Comparison of ENCODE assay signal across 9 cellular contexts in genomic region chr14:64702493-64703392, GRCh38. TPM values are rescaled to one million over a fixed set of nuclear protein-coding genes. Genes with fewer than 3 reads are reported as not detected.
DNase-seq lines count a peak whose midpoint lies in the region; ATAC-seq, FAIRE-seq and TF ChIP-seq lines count a peak whose summit lies in the region.
"Had no signal": no experiment of that assay in that cellular context is flagged by ENCODE, and none has a peak within 500 bp of the region (broad histone marks: within the 10 kb centered on the region; RNA-seq: fewer than 3 reads in every experiment).

No MANE protein-coding gene starts in this region.

- H3K27ac Mint-ChIP-seq in activated CD8-positive, alpha-beta T cell treated with anti-CD3 and anti-CD28 coated beads for 36 hours, result no peak overlapping the region
- H3K27ac Mint-ChIP-seq: activated B cell treated with CpG ODN at 0.5 μM for 24 hours had no signal

- H4K20me1 ChIP-seq in keratinocyte (ENCODE audit: control insufficient read depth, extremely low read depth, insufficient read depth, low read length), result peaks cover 9% of the 10 kb centered on the region

- H3K27me3 Mint-ChIP-seq in activated T-cell treated with anti-CD3 and anti-CD28 coated beads, Interleukin-2, amount 50 U/mL, for 4 hours (ENCODE audit: low read depth), result peaks cover 27% of the 10 kb centered on the region
- H3K27me3 Mint-ChIP-seq in activated CD8-positive, alpha-beta T cell treated with anti-CD3 and anti-CD28 coated beads for 36 hours, result peaks cover 69% of the 10 kb centered on the region

- CTCF ChIA-PET in activated CD8-positive, alpha-beta T cell treated with anti-CD3 and anti-CD28 coated beads for 36 hours (lab: Charles Lee), result no interaction called here

- peak overlapping the region; percentile 12 for H2AFZ ChIP-seq in keratinocyte (ENCODE audit: control insufficient read depth, low read length)

- in situ Hi-C loops in brain microvascular endothelial cell (cut with HindIII; ENCODE audit: low pct_ligation_motif_present, low sequenced_read_pairs), result no loop called here

- no peak for TF ChIP-seq CTCF in activated CD8-positive, alpha-beta T cell treated with anti-CD3 and anti-CD28 coated beads for 36 hours (IDR thresholded peaks at IDR 0.05)
- TF ChIP-seq CTCF in keratinocyte (optimal IDR thresholded peaks at IDR 0.05 in 1 of 3, IDR thresholded peaks at IDR 0.05 in 1 of 3, conservative IDR thresholded peaks at IDR 0.05 in 1 of 3; ENCODE audit: extremely low read depth in 1 of 3, insufficient read depth in 2 of 3, low read length in 3 of 3) (no peak), tibial artery (IDR thresholded peaks at IDR 0.05) (no peak), brain microvascular endothelial cell (IDR thresholded peaks at IDR 0.05; ENCODE audit: low read depth, low read length, missing control alignments) (no peak)

- intact Hi-C loops in activated CD8-positive, alpha-beta T cell treated with anti-CD3 and anti-CD28 coated beads for 36 hours (cut with micrococcal nuclease), result no loop called here
- intact Hi-C loops in tibial artery (cut with DNase I; ENCODE audit: low total_unique reads), result no loop called here

- no peak for DNase-seq in activated T-cell treated with anti-CD3 and anti-CD28 coated beads, Interleukin-2, amount 50 U/mL, for 4 hours
- DNase-seq in activated T-cell treated with anti-CD3 and anti-CD28 coated beads, Interleukin-2, amount 50 U/mL, for 1 hour, result no peak
- no peak for DNase-seq in activated CD8-positive, alpha-beta T cell treated with anti-CD3 and anti-CD28 coated beads for 36 hours
- DNase-seq in keratinocyte (ENCODE audit: low read depth, low spot score) (peak; percentile 80), tibial artery (peak; percentile 19 to 71), NOMO-1 treated with DMSO at 0.1 percent for 48 hours (lab: John Stamatoyannopoulos, UW; ENCODE audit: unreplicated experiment) (no peak), NOMO-1 treated with dmso at 0.1 percent for 144 hours (lab: John Stamatoyannopoulos, UW; ENCODE audit: unreplicated experiment) (no peak), brain microvascular endothelial cell (no peak)
- DNase-seq: activated B cell treated with CpG ODN at 0.5 μM for 24 hours had no signal

- POLR2A ChIA-PET in activated CD8-positive, alpha-beta T cell treated with anti-CD3 and anti-CD28 coated beads for 36 hours (lab: Charles Lee), result interaction anchor here (0.7 to 0.8 kb wide), 2 partner anchors 195 to 806 kb away, joined by 3 read pairs; no protein-coding TSS in a partner anchor

- no peaks in the 10 kb centered on the region for H3K27me3 ChIP-seq in keratinocyte (ENCODE audit: control insufficient read depth, extremely low read depth, insufficient read depth, low read length)
- H3K27me3 ChIP-seq in tibial artery, result no peaks in the 10 kb centered on the region
- H3K27me3 ChIP-seq in brain microvascular endothelial cell (replicated peaks), result no peaks in the 10 kb centered on the region

- H3K36me3 ChIP-seq in keratinocyte (ENCODE audit: control insufficient read depth in 2 of 2, extremely low read depth in 1 of 2, insufficient read depth in 2 of 2, low read length in 2 of 2) (peaks cover 3 to 4% of the 10 kb centered on the region in 2 experiments), tibial artery (no peaks in the 10 kb centered on the region), brain microvascular endothelial cell (replicated peaks) (no peaks in the 10 kb centered on the region)

- H3K4me1 ChIP-seq in keratinocyte (ENCODE audit: control insufficient read depth, extremely low read depth, insufficient read depth, low read length) (peaks cover 52% of the 10 kb centered on the region), tibial artery (peaks cover 0 to 49% (median 23%) of the 10 kb centered on the region in 4 donors)

- no peaks in the 10 kb centered on the region for H3K9me3 Mint-ChIP-seq in activated T-cell treated with anti-CD3 and anti-CD28 coated beads, Interleukin-2, amount 50 U/mL, for 4 hours
- no peaks in the 10 kb centered on the region for H3K9me3 Mint-ChIP-seq in activated CD8-positive, alpha-beta T cell treated with anti-CD3 and anti-CD28 coated beads for 36 hours
- H3K9me3 Mint-ChIP-seq: activated B cell treated with CpG ODN at 0.5 μM for 24 hours had no signal

- no peak for ATAC-seq in activated T-cell treated with anti-CD3 and anti-CD28 coated beads, Interleukin-2, amount 50 U/mL, for 4 hours
- peak; percentile 10 for ATAC-seq in activated CD8-positive, alpha-beta T cell treated with anti-CD3 and anti-CD28 coated beads for 36 hours

- H3K4me1 Mint-ChIP-seq in activated T-cell treated with anti-CD3 and anti-CD28 coated beads, Interleukin-2, amount 50 U/mL, for 4 hours (ENCODE audit: low read depth), result peaks cover 53% of the 10 kb centered on the region
- peaks cover 22% of the 10 kb centered on the region for H3K4me1 Mint-ChIP-seq in activated CD8-positive, alpha-beta T cell treated with anti-CD3 and anti-CD28 coated beads for 36 hours (ENCODE audit: low read depth)

- H3K4me2 ChIP-seq in keratinocyte (ENCODE audit: control insufficient read depth, extremely low read depth, insufficient read depth, low read depth, low read length), result peak overlapping the region; percentile 81

- no peaks in the 10 kb centered on the region for H3K36me3 Mint-ChIP-seq in activated T-cell treated with anti-CD3 and anti-CD28 coated beads, Interleukin-2, amount 50 U/mL, for 4 hours (ENCODE audit: insufficient read depth)
- H3K36me3 Mint-ChIP-seq in activated CD8-positive, alpha-beta T cell treated with anti-CD3 and anti-CD28 coated beads for 36 hours (ENCODE audit: low read depth), result no peaks in the 10 kb centered on the region

- no peaks in the 10 kb centered on the region for H3K9me3 ChIP-seq in keratinocyte (ENCODE audit: control insufficient read depth, low read depth, low read length)
- H3K9me3 ChIP-seq in tibial artery, result no peaks in the 10 kb centered on the region

- H3K4me3 Mint-ChIP-seq in activated T-cell treated with anti-CD3 and anti-CD28 coated beads, Interleukin-2, amount 50 U/mL, for 4 hours, result peak overlapping the region; percentile 80
- H3K4me3 Mint-ChIP-seq in activated CD8-positive, alpha-beta T cell treated with anti-CD3 and anti-CD28 coated beads for 36 hours, result peak overlapping the region; percentile 57

- H3K27ac ChIP-seq in keratinocyte (ENCODE audit: control insufficient read depth, insufficient read depth, low read length) (peak overlapping the region; percentile 99), tibial artery (peak overlapping the region; percentile 95), brain microvascular endothelial cell (no peak overlapping the region)

- FAIRE-seq in keratinocyte (lab: Jason Lieb, UNC), result peak; percentile 89

- peaks cover 35% of the 10 kb centered on the region for H3K79me2 ChIP-seq in keratinocyte (ENCODE audit: control insufficient read depth, insufficient read depth, low read length)

- dilution Hi-C loops in keratinocyte (cut with MboI; ENCODE audit: extremely low pct_ligation_motif_present, low sequenced_read_pairs), result no loop called here

- peaks cover 3% of the 10 kb centered on the region for H3K9me1 ChIP-seq in keratinocyte (ENCODE audit: control insufficient read depth, extremely low read depth, insufficient read depth, low read length)

- H3K9ac ChIP-seq in keratinocyte (ENCODE audit: control insufficient read depth, extremely low read depth, insufficient read depth, low read length), result peak overlapping the region; percentile 93

- peak overlapping the region in 2 of 3 experiments; percentile 80 to 85 for H3K4me3 ChIP-seq in keratinocyte (ENCODE audit: control insufficient read depth in 2 of 3, extremely low read depth in 1 of 3, insufficient read depth in 2 of 3, low read depth in 1 of 3, low read length in 3 of 3)
- peak overlapping the region; percentile 85 to 88 for H3K4me3 ChIP-seq in tibial artery
- no peak overlapping the region for H3K4me3 ChIP-seq in brain microvascular endothelial cell (ENCODE audit: low read depth, low read length)

RNA-seq across cellular contexts. Expression of gene PLEKHG3, which starts 1.5 kb away (rescaled TPM):
- total RNA-seq in activated T-cell treated with anti-CD3 and anti-CD28 coated beads, Interleukin-2, amount 50 U/mL, for 4 hours, result 1 to 10 TPM; 1.1 to 6.7 (median 3.7) TPM
- 1 to 10 TPM; 2.7 to 2.8 TPM for total RNA-seq in activated CD8-positive, alpha-beta T cell treated with anti-CD3 and anti-CD28 coated beads for 36 hours
- 71.0 to 89.1 TPM (median 73.2 TPM) in 3 replicates for polyA plus RNA-seq in keratinocyte
- polyA plus RNA-seq in keratinocyte (2011; ENCODE audit: low read depth), result 19.7 TPM
- 49.2 and 65.2 TPM in 2 replicates for polyA plus RNA-seq in keratinocyte (2011; cell fraction: cytosol; rRNA removed)
- polyA plus RNA-seq in keratinocyte (2011; cell fraction: nucleus; rRNA removed), result 171 and 186 TPM in 2 replicates
- 36.9 and 94.1 TPM in 2 replicates for polyA plus RNA-seq in keratinocyte (2012; ENCODE audit: low replicate concordance)
- polyA minus RNA-seq in keratinocyte, result 96.2 to 104 TPM (median 102 TPM) in 3 replicates
- 107 TPM for polyA minus RNA-seq in keratinocyte (2011; cell fraction: cytosol; rRNA and poly(A)+ RNA removed)
- 103 and 143 TPM in 2 replicates for polyA minus RNA-seq in keratinocyte (2011; cell fraction: nucleus; rRNA and poly(A)+ RNA removed)

Comparison
In these comparisons a context has a peak if more than half of its experiments do, and no peak if none do; other contexts are left out.
1. DNase-seq: peak in keratinocyte (single experiment) and tibial artery (2 of 2); none in activated T-cell treated with anti-CD3 and anti-CD28 coated beads, Interleukin-2, amount 50 U/mL, for 4 hours (single experiment), activated T-cell treated with anti-CD3 and anti-CD28 coated beads, Interleukin-2, amount 50 U/mL, for 1 hour (single experiment), activated CD8-positive, alpha-beta T cell treated with anti-CD3 and anti-CD28 coated beads for 36 hours (single experiment), NOMO-1 treated with DMSO at 0.1 percent for 48 hours (single experiment), NOMO-1 treated with dmso at 0.1 percent for 144 hours (single experiment) and brain microvascular endothelial cell (single experiment).